Comparison of ENCODE assay signal across 18 cellular contexts in genomic region chr10:28906934-28907333, GRCh38.
DNase-seq lines count a peak whose midpoint lies in the region; ATAC-seq and TF ChIP-seq lines count a peak whose summit lies in the region.
"Had no signal": no experiment of that assay in that cellular context is flagged by ENCODE, and none has a peak within 500 bp of the region (broad histone marks: within the 10 kb centered on the region; RNA-seq: fewer than 3 reads in every experiment).

No MANE protein-coding gene starts in this region.

- DNase-seq in A172 (ENCODE audit: low spot score) (peak; percentile 67), HCEC 1CT (peak; percentile 21), amniotic stem cell (lab: John Stamatoyannopoulos, UW) (peak; percentile 3), fibroblast of villous mesenchyme (ENCODE audit: low read depth) (peak; percentile 47)
- DNase-seq in naive thymus-derived CD8-positive, alpha-beta T cell, result no peak
- no peak for DNase-seq in stimulated activated CD4-positive, alpha-beta T cell treated with anti-CD3 and anti-CD28 coated beads, Interleukin-12 subunit alpha, Interleukin-12 subunit beta, amount 100 ng/mL, for 4 hours
- DNase-seq: anterior cingulate cortex; CD4-positive, CD25-positive, alpha-beta regulatory T cell; endodermal cell; Kasumi-1; kidney; NCI-H1417; NCI-H526; Right ventricle myocardium superior; spleen; T-cell had no signal

- H3K36me3 Mint-ChIP-seq in naive thymus-derived CD8-positive, alpha-beta T cell, result no peaks in the 10 kb centered on the region
- H3K36me3 Mint-ChIP-seq: CD4-positive, CD25-positive, alpha-beta regulatory T cell; T-cell had no signal

- H3K27ac Mint-ChIP-seq in naive thymus-derived CD8-positive, alpha-beta T cell, result no peak overlapping the region
- H3K27ac Mint-ChIP-seq: CD4-positive, CD25-positive, alpha-beta regulatory T cell; endodermal cell; T-cell had no signal

- no peak overlapping the region for H3K4me3 ChIP-seq in fibroblast of villous mesenchyme (ENCODE audit: low read depth, low read length)
- H3K4me3 ChIP-seq: spleen had no signal

- peaks cover 0 to under 1% (median 0%) of the 10 kb centered on the region in 4 donors for H3K4me1 Mint-ChIP-seq in naive thymus-derived CD8-positive, alpha-beta T cell
- H3K4me1 Mint-ChIP-seq: CD4-positive, CD25-positive, alpha-beta regulatory T cell; endodermal cell; T-cell had no signal

- no peaks in the 10 kb centered on the region for H3K9me3 Mint-ChIP-seq in naive thymus-derived CD8-positive, alpha-beta T cell
- H3K9me3 Mint-ChIP-seq: endodermal cell, T-cell had no signal

- POLR2A ChIA-PET in naive thymus-derived CD8-positive, alpha-beta T cell (lab: Charles Lee), result no interaction called here

- TF ChIP-seq CTCF in fibroblast of villous mesenchyme (IDR thresholded peaks at IDR 0.05; ENCODE audit: insufficient read depth, low read depth, low read length), result no peak

- peaks cover 0 to 6% (median 2%) of the 10 kb centered on the region in 5 donors for H3K27me3 Mint-ChIP-seq in naive thymus-derived CD8-positive, alpha-beta T cell
- H3K27me3 Mint-ChIP-seq: CD4-positive, CD25-positive, alpha-beta regulatory T cell; T-cell had no signal

- no peak for ATAC-seq in naive thymus-derived CD8-positive, alpha-beta T cell
- no peak for ATAC-seq in HG03196 (IDR thresholded peaks at IDR 0.05; ENCODE audit: unreplicated experiment)
- ATAC-seq in GM19397 (IDR thresholded peaks at IDR 0.05; ENCODE audit: unreplicated experiment), result no peak
- ATAC-seq: T-cell had no signal

- no peak overlapping the region for H3K4me3 Mint-ChIP-seq in naive thymus-derived CD8-positive, alpha-beta T cell
- H3K4me3 Mint-ChIP-seq: CD4-positive, CD25-positive, alpha-beta regulatory T cell; endodermal cell; T-cell had no signal

Comparison
In these comparisons a context has a peak if more than half of its experiments do, and no peak if none do; other contexts are left out.
1. DNase-seq: peak in A172 (single experiment), HCEC 1CT (single experiment), amniotic stem cell (single experiment) and fibroblast of villous mesenchyme (single experiment); none in naive thymus-derived CD8-positive, alpha-beta T cell (0 of 10) and stimulated activated CD4-positive, alpha-beta T cell treated with anti-CD3 and anti-CD28 coated beads, Interleukin-12 subunit alpha, Interleukin-12 subunit beta, amount 100 ng/mL, for 4 hours (single experiment).